ENCODE assay signal across 9 cellular contexts in genomic region chr3:99901200-99901926, GRCh38.
DNase-seq lines count a peak whose midpoint lies in the region; ATAC-seq, FAIRE-seq and TF ChIP-seq lines count a peak whose summit lies in the region.
"Had no signal": no experiment of that assay in that cellular context is flagged by ENCODE, and none has a peak within 500 bp of the region (broad histone marks: within the 10 kb centered on the region; RNA-seq: fewer than 3 reads in every experiment).

No MANE protein-coding gene starts in this region.

- peak; percentile 59 for DNase-seq in AG04449 (ENCODE audit: low read depth, low spot score)
- peak; percentile 77 for DNase-seq in IMR-90
- DNase-seq in body of pancreas, result no peak
- DNase-seq in HepG2 (ENCODE audit: low spot score), result peak; percentile 94
- DNase-seq in cerebellar cortex (ENCODE audit: low spot score), result no peak
- DNase-seq in DMS114 treated with DMSO at 0.1 percent for 48 hours (lab: John Stamatoyannopoulos, UW; ENCODE audit: unreplicated experiment), result no peak
- DNase-seq: stimulated activated CD4-positive, alpha-beta T cell treated with anti-CD3 and anti-CD28 coated beads, Interleukin-2, amount 100 ng/mL, for 24 hours had no signal

- H3K14ac ChIP-seq in IMR-90 (replicated peaks; ENCODE audit: low read depth, low read length), result peak overlapping the region; percentile 51

- H4K91ac ChIP-seq in IMR-90 (ENCODE audit: insufficient read depth, low read depth, low read length), result peak overlapping the region; percentile 65; the same call in 1 of the 2 replicates

- CTCF ChIA-PET in AG04449 (lab: Yijun Ruan, JAX), result interaction anchor here (1.6 kb wide), 1 partner anchor 359 kb away, joined by 3 read pairs; the partner anchor contains the start of gene TBC1D23
- CTCF ChIA-PET in IMR-90 (lab: Yijun Ruan, JAX), result interaction anchor here (0.6 to 1.2 kb wide), 3 partner anchors 60 to 353 kb away, joined by 3 to 4 read pairs (median 3); no protein-coding TSS in a partner anchor
- CTCF ChIA-PET in HepG2 (lab: Yijun Ruan, JAX; ENCODE audit: low intra/inter-chr PET ratio, low total read pairs), result no interaction called here

- no peaks in the 10 kb centered on the region for H3K9me3 ChIP-seq in IMR-90 (ENCODE audit: control insufficient read depth, insufficient read depth, low read length)
- no peaks in the 10 kb centered on the region for H3K9me3 ChIP-seq in body of pancreas
- no peaks in the 10 kb centered on the region for H3K9me3 ChIP-seq in HepG2 (ENCODE audit: low read length)

- peaks cover 8% of the 10 kb centered on the region for H3K4me1 ChIP-seq in IMR-90 (ENCODE audit: control insufficient read depth, insufficient read depth, low read length)
- peaks cover 12% of the 10 kb centered on the region for H3K4me1 ChIP-seq in body of pancreas
- H3K4me1 ChIP-seq in HepG2 (ENCODE audit: insufficient read depth, low read length), result peaks cover 80% of the 10 kb centered on the region

- POLR2A ChIA-PET in AG04449 (lab: Yijun Ruan, JAX), result interaction anchor here (0.7 to 1.1 kb wide), 4 partner anchors 23 to 125 kb away, joined by 3 read pairs; no protein-coding TSS in a partner anchor
- POLR2A ChIA-PET in IMR-90 (lab: Charles Lee; ENCODE audit: unreplicated experiment), result interaction anchor here (0.6 to 1.8 kb wide), 3 partner anchors 16 to 26 kb away, joined by 3 to 5 read pairs (median 3); no protein-coding TSS in a partner anchor
- POLR2A ChIA-PET in HepG2 (lab: Yijun Ruan, JAX), result interaction anchor here (0.6 to 2.1 kb wide), 14 partner anchors 10 to 359 kb away, joined by 3 to 32 read pairs (median 4); partner anchors contain the start of gene TBC1D23

- H2BK20ac ChIP-seq in IMR-90 (ENCODE audit: low read depth, low read length), result peak overlapping the region; percentile 96

- TF ChIP-seq POLR2A in IMR-90 (IDR thresholded peaks at IDR 0.05; ENCODE audit: low read depth, low read length) (no peak), body of pancreas (IDR thresholded peaks at IDR 0.05) (no peak), HepG2 (IDR thresholded peaks at IDR 0.05; ENCODE audit: insufficient read depth in 1 of 2, low read depth in 2 of 2, low read length in 2 of 2) (no peak)

- H3K9ac ChIP-seq in IMR-90 (ENCODE audit: low read depth, low read length) (no peak overlapping the region), HepG2 (ENCODE audit: insufficient read depth, low read depth, low read length) (peak overlapping the region; percentile 54)

- H2AK9ac ChIP-seq in IMR-90 (replicated peaks; ENCODE audit: low read depth, low read length, poor library complexity), result no peak overlapping the region

- peak overlapping the region; percentile 99 for H2BK5ac ChIP-seq in IMR-90 (ENCODE audit: low read depth, low read length, poor library complexity, severe bottlenecking)

- peak overlapping the region; percentile 80; the same call in 1 of the 2 replicates for H3K23ac ChIP-seq in IMR-90 (ENCODE audit: low read depth, low read length)

- peak overlapping the region; percentile 35; the same call in 1 of the 2 replicates for H4K5ac ChIP-seq in IMR-90 (ENCODE audit: low read depth, low read length)

- peak overlapping the region; percentile 70; the same call in 1 of the 2 replicates for H3K4ac ChIP-seq in IMR-90 (ENCODE audit: low read depth, low read length)

- H2AFZ ChIP-seq in IMR-90 (replicated peaks; ENCODE audit: low read length, poor library complexity) (no peak overlapping the region), HepG2 (ENCODE audit: low read length) (no peak overlapping the region)

- H3K4me2 ChIP-seq in IMR-90 (ENCODE audit: low read depth, low read length) (peak overlapping the region; percentile 80; the same call in 1 of the 2 replicates), HepG2 (ENCODE audit: low read depth, low read length) (peak overlapping the region; percentile 49)

- H3K79me1 ChIP-seq in IMR-90 (ENCODE audit: low read depth in 1 of 2, low read length in 2 of 2), result peaks cover 11 to 14% of the 10 kb centered on the region in 2 experiments

- TF ChIP-seq RAD21 in IMR-90 (IDR thresholded peaks at IDR 0.05; ENCODE audit: low read length) (no peak), HepG2 (CRISPR knock-in tag; IDR thresholded peaks at IDR 0.05) (no peak)

- peak; percentile 63 for FAIRE-seq in HepG2 (lab: Jason Lieb, UNC)

- no peaks in the 10 kb centered on the region for H4K20me1 ChIP-seq in IMR-90 (ENCODE audit: insufficient read depth, low read length)
- H4K20me1 ChIP-seq in HepG2 (ENCODE audit: insufficient read depth, low read length), result no peaks in the 10 kb centered on the region

- peak; percentile 73 for ATAC-seq in IMR-90 (ENCODE audit: low read depth)
- ATAC-seq in body of pancreas, result peak; percentile 71
- peak; percentile 98 for ATAC-seq in HepG2
- ATAC-seq in GM21390 (IDR thresholded peaks at IDR 0.05; ENCODE audit: unreplicated experiment), result no peak
- ATAC-seq in HG02623 (IDR thresholded peaks at IDR 0.05; ENCODE audit: unreplicated experiment), result no peak

- peaks cover 4% of the 10 kb centered on the region; the same call in 1 of the 2 replicates for H3K9me1 ChIP-seq in IMR-90 (ENCODE audit: insufficient read depth, low read length)

- peak overlapping the region; percentile 69; the same call in 1 of the 2 replicates for H3K56ac ChIP-seq in IMR-90 (ENCODE audit: extremely low read depth, insufficient read depth, low read length)

- H3K18ac ChIP-seq in IMR-90 (ENCODE audit: low read depth, low read length), result peak overlapping the region; percentile 96; the same call in 1 of the 2 replicates

- H3K27me3 ChIP-seq in IMR-90 (ENCODE audit: control insufficient read depth, insufficient read depth, low read length) (no peaks in the 10 kb centered on the region), body of pancreas (no peaks in the 10 kb centered on the region), HepG2 (ENCODE audit: control insufficient read depth in 1 of 2, insufficient read depth in 2 of 2, low read length in 2 of 2) (no peaks in the 10 kb centered on the region)

- H2AK5ac ChIP-seq in IMR-90 (ENCODE audit: low read depth, low read length), result no peak overlapping the region

- H3K4me3 ChIP-seq in AG04449 (ENCODE audit: low read depth, low read length), result no peak overlapping the region
- peak overlapping the region; percentile 5; the same call in 1 of the 2 replicates for H3K4me3 ChIP-seq in IMR-90 (ENCODE audit: insufficient read depth, low read depth, low read length)
- H3K4me3 ChIP-seq in body of pancreas, result no peak overlapping the region
- H3K4me3 ChIP-seq in HepG2 (replicated peaks in 1 of 3; ENCODE audit: insufficient read depth in 1 of 3, low read depth in 2 of 3, low read length in 3 of 3), result peak overlapping the region in 1 of 3 experiments; percentile 32; a peak in 1 of 6 replicates

- no peak overlapping the region for H2BK15ac ChIP-seq in IMR-90 (ENCODE audit: low read depth, low read length)

- H3K27ac ChIP-seq in IMR-90 (ENCODE audit: insufficient read depth, low read length) (no peak overlapping the region; the same call in 1 of the 2 replicates), body of pancreas (peak overlapping the region in 3 of 4 donors; percentile 41 to 76 (median 52)), HepG2 (ENCODE audit: extremely low read length, insufficient read depth, low read length) (peak overlapping the region; percentile 73)

- peak in 1 of 2 experiments; percentile 90; a peak in 2 of 4 replicates for TF ChIP-seq EP300 in HepG2 (IDR thresholded peaks at IDR 0.05; ENCODE audit: low read depth in 2 of 2, low read length in 2 of 2)
- TF ChIP-seq EP300 in HepG2 (CRISPR knock-in tag; IDR thresholded peaks at IDR 0.05; ENCODE audit: borderline replicate concordance), result peak; percentile 80; the same call in 1 of the 2 replicates

- H2BK120ac ChIP-seq in IMR-90 (ENCODE audit: low read depth, low read length), result peak overlapping the region; percentile 99

- no CpG with 5 or more reads among the region's 6 CpGs for WGBS in IMR-90 (ENCODE audit: extremely low coverage in 2 of 2, insufficient read length in 1 of 2), 2 experiments
- 14 to 16% methylated on average over 6 of the region's 6 CpGs for WGBS in body of pancreas, 2 donors
- WGBS in HepG2 (ENCODE audit: low lambda C conversion rate), result 12% methylated on average over 6 of the region's 6 CpGs

- intact Hi-C loops in IMR-90 (cut with micrococcal nuclease), result loop anchor here (1.0 to 5.0 kb wide), 2 partner anchors 51 to 144 kb away; no protein-coding TSS in a partner anchor
- intact Hi-C loops in body of pancreas (cut with DNase I), result no loop called here
- intact Hi-C loops in HepG2 (cut with micrococcal nuclease; ENCODE audit: unreplicated experiment), result loop anchor here (2.0 kb wide), 1 partner anchor 19 kb away; no protein-coding TSS in a partner anchor

- BruUV-seq in IMR-90 (replicated peaks; lab: Mats Ljungman, UMichigan) (no TSS peak), HepG2 (replicated peaks; lab: Mats Ljungman, UMichigan) (no TSS peak)

- H3K79me2 ChIP-seq in HepG2 (ENCODE audit: insufficient read depth, low read length), result peaks cover 4% of the 10 kb centered on the region

- H4K8ac ChIP-seq in IMR-90 (ENCODE audit: low read depth in 2 of 2, low read length in 2 of 2), result peak overlapping the region; percentile 92 to 98

- no peak for TF ChIP-seq CTCF in AG04449 (IDR thresholded peaks at IDR 0.05; ENCODE audit: insufficient read depth, low read length, missing control alignments)
- TF ChIP-seq CTCF in IMR-90 (conservative IDR thresholded peaks at IDR 0.05; ENCODE audit: low read depth, low read length), result no peak
- no peak for TF ChIP-seq CTCF in body of pancreas (IDR thresholded peaks at IDR 0.05)
- TF ChIP-seq CTCF in HepG2 (CRISPR knock-in tag; IDR thresholded peaks at IDR 0.05), result no peak

- dilution Hi-C loops in IMR-90 (cut with HindIII; ENCODE audit: low sequenced_read_pairs, unreplicated experiment), result no loop called here

- in situ Hi-C loops in IMR-90 (cut with MboI; ENCODE audit: low sequenced_read_pairs) (no loop called here), HepG2 (cut with HindIII; ENCODE audit: extremely low pct_ligation_motif_present, low pct_unique_long_range_greater_than_20kb) (no loop called here)

- no peaks in the 10 kb centered on the region for H3K36me3 ChIP-seq in IMR-90 (ENCODE audit: control insufficient read depth, insufficient read depth, low read length)
- no peaks in the 10 kb centered on the region for H3K36me3 ChIP-seq in body of pancreas (replicated peaks in 1 of 2; ENCODE audit: insufficient read depth in 1 of 2, low read depth in 2 of 2)
- no peaks in the 10 kb centered on the region for H3K36me3 ChIP-seq in HepG2 (replicated peaks in 1 of 2; ENCODE audit: control insufficient read depth in 1 of 2, insufficient read depth in 2 of 2, low read length in 2 of 2)

TF ChIP-seq in IMR-90, 13 proteins besides CTCF, POLR2A, EP300 and RAD21 (continues in another document):
- TF ChIP-seq CHD1 (IDR thresholded peaks at IDR 0.05; ENCODE audit: low read depth, low read length), result no peak
- peak; percentile 79 for TF ChIP-seq CEBPB (IDR thresholded peaks at IDR 0.05; ENCODE audit: low read depth, low read length)
- TF ChIP-seq BHLHE40 (IDR thresholded peaks at IDR 0.05; ENCODE audit: low read depth, low read length), result no peak

Comparison
In these comparisons a context has a peak if more than half of its experiments do, and no peak if none do; other contexts are left out.
1. DNase-seq: peak in AG04449 (single experiment), IMR-90 (single experiment) and HepG2 (single experiment); none in body of pancreas (0 of 4), cerebellar cortex (single experiment) and DMS114 treated with DMSO at 0.1 percent for 48 hours (single experiment).
2. ATAC-seq: peak in IMR-90 (single experiment), body of pancreas (single experiment) and HepG2 (single experiment); none in GM21390 (single experiment) and HG02623 (single experiment).